ENCODE assay signal across 43 cellular contexts in genomic region chr4:40361338-40361737, GRCh38. TPM values are rescaled to one million over a fixed set of nuclear protein-coding genes. Genes with fewer than 3 reads are reported as not detected.
"Had no signal": no experiment of that assay in that cellular context is flagged by ENCODE, and none has a peak within 500 bp of the region (broad histone marks: within the 10 kb centered on the region; RNA-seq: fewer than 3 reads in every experiment).

No MANE protein-coding gene starts in this region.

- H3K4me3 ChIP-seq: adrenal gland, ascending aorta, body of pancreas, breast epithelium, cardiac muscle cell had no signal

- H3K27ac ChIP-seq: adrenal gland, ascending aorta, body of pancreas, brain microvascular endothelial cell, breast epithelium, cardiac muscle cell had no signal

- H3K4me3 Mint-ChIP-seq: activated naive CD4-positive, alpha-beta T cell treated with anti-CD3 and anti-CD28 coated beads for 36 hours; activated naive CD4-positive, alpha-beta T cell treated with anti-CD3 and anti-CD28 coated beads, Interleukin-2, amount 10 ng/mL, durations not matched to agents 7 days and 5 days; activated naive CD4-positive, alpha-beta T cell treated with anti-CD3 and anti-CD28 coated beads, Interleukin-2, amount 50 U/mL, for 24 hours; activated naive CD8-positive, alpha-beta T cell; activated naive CD8-positive, alpha-beta T cell treated with anti-CD3 and anti-CD28 coated beads for 36 hours; activated naive CD8-positive, alpha-beta T cell treated with anti-CD3 and anti-CD28 coated beads, Interleukin-2, amount 10 ng/mL, durations not matched to agents 7 days and 5 days; activated naive CD8-positive, alpha-beta T cell treated with anti-CD3 and anti-CD28 coated beads, Interleukin-2, amount 50 U/mL, for 24 hours; activated T-cell treated with anti-CD3 and anti-CD28 coated beads, Interleukin-2, amount 50 U/mL, for 24 hours; activated T-cell treated with anti-CD3 and anti-CD28 coated beads, Interleukin-2, amount 50 U/mL, for 4 hours; activated T-cell treated with anti-CD3 and anti-CD28 coated beads, Interleukin-2, amount 50 U/mL, for 72 hours; activated T-helper 1 cell treated with anti-CD3 and anti-CD28 coated beads, Interleukin-12 subunit alpha, Interleukin-12 subunit beta, Interleukin-2, Interleukin-4 antibody, amounts not matched to agents 30 ng/mL and 10 ng/mL and 1 ng/mL, durations not matched to agents 14 hours and 24 hours and 36 hours; activated T-helper 17 cell treated with anti-CD3 and anti-CD28 coated beads, Interleukin-2, amount 50 U/mL, for 72 hours; brain; central memory CD8-positive, alpha-beta T cell had no signal

- H3K27ac Mint-ChIP-seq: activated naive CD4-positive, alpha-beta T cell treated with anti-CD3 and anti-CD28 coated beads for 36 hours; activated naive CD4-positive, alpha-beta T cell treated with anti-CD3 and anti-CD28 coated beads, Interleukin-2, amount 10 ng/mL, durations not matched to agents 7 days and 5 days; activated naive CD4-positive, alpha-beta T cell treated with anti-CD3 and anti-CD28 coated beads, Interleukin-2, amount 50 U/mL, for 24 hours; activated naive CD4-positive, alpha-beta T cell treated with anti-CD3 and anti-CD28 coated beads, Interleukin-2, amount 50 U/mL, for 72 hours; activated naive CD8-positive, alpha-beta T cell; activated naive CD8-positive, alpha-beta T cell treated with anti-CD3 and anti-CD28 coated beads for 36 hours; activated naive CD8-positive, alpha-beta T cell treated with anti-CD3 and anti-CD28 coated beads, Interleukin-2, amount 10 ng/mL, durations not matched to agents 7 days and 5 days; activated naive CD8-positive, alpha-beta T cell treated with anti-CD3 and anti-CD28 coated beads, Interleukin-2, amount 50 U/mL, for 24 hours; activated T-cell treated with anti-CD3 and anti-CD28 coated beads, Interleukin-2, amount 50 U/mL, for 24 hours; activated T-cell treated with anti-CD3 and anti-CD28 coated beads, Interleukin-2, amount 50 U/mL, for 72 hours; activated T-helper 1 cell treated with anti-CD3 and anti-CD28 coated beads, Interleukin-12 subunit alpha, Interleukin-12 subunit beta, Interleukin-2, Interleukin-4 antibody, amounts not matched to agents 30 ng/mL and 10 ng/mL and 1 ng/mL, durations not matched to agents 14 hours and 24 hours and 36 hours; activated T-helper 17 cell treated with anti-CD3 and anti-CD28 coated beads, Interleukin-2, amount 50 U/mL, for 72 hours; activated T-helper 2 cell treated with anti-CD3 and anti-CD28 coated beads, Interferon-gamma antibody, Interleukin-2, Interleukin-4, amounts not matched to agents 10 μg/mL and 5 μg/mL and 100 μg/mL, durations not matched to agents 14 hours and 24 hours and 36 hours; brain had no signal

- H3K4me1 ChIP-seq: adrenal gland, ascending aorta, breast epithelium had no signal

- H3K9me3 ChIP-seq: adrenal gland, breast epithelium had no signal

- DNase-seq: activated effector memory CD4-positive, alpha-beta T cell treated with anti-CD3 and anti-CD28 coated beads, Interleukin-2, amount 50 U/mL, for 16 hours; activated effector memory CD4-positive, alpha-beta T cell treated with Interleukin-2 at 50 U/mL for 16 hours; activated gamma-delta T cell; activated gamma-delta T cell treated with Interleukin-2 at 50 U/mL for 16 hours; activated naive CD4-positive, alpha-beta T cell; activated naive CD4-positive, alpha-beta T cell treated with anti-CD3 and anti-CD28 coated beads for 36 hours; activated naive CD4-positive, alpha-beta T cell treated with anti-CD3 and anti-CD28 coated beads, Interleukin-2, amount 10 ng/mL, durations not matched to agents 7 days and 5 days; activated naive CD4-positive, alpha-beta T cell treated with anti-CD3 and anti-CD28 coated beads, Interleukin-2, amount 50 U/mL, for 16 hours; activated naive CD4-positive, alpha-beta T cell treated with Interleukin-2 at 50 U/mL for 16 hours; activated naive CD8-positive, alpha-beta T cell treated with anti-CD3 and anti-CD28 coated beads for 36 hours; activated naive CD8-positive, alpha-beta T cell treated with anti-CD3 and anti-CD28 coated beads, Interleukin-2, amount 10 ng/mL, durations not matched to agents 7 days and 5 days; activated naive CD8-positive, alpha-beta T cell treated with anti-CD3 and anti-CD28 coated beads, Interleukin-2, amount 50 U/mL, for 24 hours; activated T-cell treated with anti-CD3 and anti-CD28 coated beads, Interleukin-2, amount 50 U/mL, for 1 hour; activated T-cell treated with anti-CD3 and anti-CD28 coated beads, Interleukin-2, amount 50 U/mL, for 24 hours; activated T-cell treated with anti-CD3 and anti-CD28 coated beads, Interleukin-2, amount 50 U/mL, for 4 hours; activated T-cell treated with anti-CD3 and anti-CD28 coated beads, Interleukin-2, amount 50 U/mL, for 48 hours; activated T-cell treated with anti-CD3 and anti-CD28 coated beads, Interleukin-2, amount 50 U/mL, for 72 hours; adrenal gland; amniotic stem cell; amygdala; anterior cingulate cortex; aorta; body of pancreas; brain microvascular endothelial cell; caudate nucleus; central memory CD4-positive, alpha-beta T cell; cerebellar nuclear complex had no signal

- H3K27me3 ChIP-seq: adrenal gland, ascending aorta, body of pancreas, brain microvascular endothelial cell, breast epithelium had no signal

- H3K36me3 ChIP-seq: adrenal gland, ascending aorta, brain microvascular endothelial cell, breast epithelium, cardiac muscle cell had no signal

- ATAC-seq: activated naive CD4-positive, alpha-beta T cell treated with anti-CD3 and anti-CD28 coated beads, Interleukin-2, amount 50 U/mL, for 72 hours; activated naive CD8-positive, alpha-beta T cell treated with anti-CD3 and anti-CD28 coated beads, Interleukin-2, amount 50 U/mL, for 24 hours; activated T-cell treated with anti-CD3 and anti-CD28 coated beads, Interleukin-2, amount 50 U/mL, for 4 hours; activated T-cell treated with anti-CD3 and anti-CD28 coated beads, Interleukin-2, amount 50 U/mL, for 72 hours; activated T-helper 17 cell treated with anti-CD3 and anti-CD28 coated beads, Interleukin-2, amount 50 U/mL, for 72 hours; body of pancreas had no signal

- H3K9me3 Mint-ChIP-seq: activated T-helper 1 cell treated with anti-CD3 and anti-CD28 coated beads, Interleukin-12 subunit alpha, Interleukin-12 subunit beta, Interleukin-2, Interleukin-4 antibody, amounts not matched to agents 30 ng/mL and 10 ng/mL and 1 ng/mL, durations not matched to agents 14 hours and 24 hours and 36 hours; activated T-helper 17 cell treated with anti-CD3 and anti-CD28 coated beads, Interleukin-2, amount 50 U/mL, for 72 hours; central memory CD8-positive, alpha-beta T cell had no signal

- FAIRE-seq: astrocyte, bronchial epithelial cell had no signal

- H3K36me3 Mint-ChIP-seq: activated naive CD4-positive, alpha-beta T cell treated with anti-CD3 and anti-CD28 coated beads, Interleukin-2, amount 10 ng/mL, durations not matched to agents 7 days and 5 days; activated naive CD4-positive, alpha-beta T cell treated with anti-CD3 and anti-CD28 coated beads, Interleukin-2, amount 50 U/mL, for 24 hours; activated naive CD4-positive, alpha-beta T cell treated with anti-CD3 and anti-CD28 coated beads, Interleukin-2, amount 50 U/mL, for 72 hours; activated naive CD8-positive, alpha-beta T cell; activated naive CD8-positive, alpha-beta T cell treated with anti-CD3 and anti-CD28 coated beads for 36 hours; activated naive CD8-positive, alpha-beta T cell treated with anti-CD3 and anti-CD28 coated beads, Interleukin-2, amount 10 ng/mL, durations not matched to agents 7 days and 5 days had no signal

- H3K27me3 Mint-ChIP-seq: activated naive CD4-positive, alpha-beta T cell treated with anti-CD3 and anti-CD28 coated beads, Interleukin-2, amount 50 U/mL, for 24 hours; activated naive CD8-positive, alpha-beta T cell treated with anti-CD3 and anti-CD28 coated beads for 36 hours; activated naive CD8-positive, alpha-beta T cell treated with anti-CD3 and anti-CD28 coated beads, Interleukin-2, amount 50 U/mL, for 24 hours had no signal

- H3K4me1 Mint-ChIP-seq: activated naive CD4-positive, alpha-beta T cell treated with anti-CD3 and anti-CD28 coated beads, Interleukin-2, amount 10 ng/mL, durations not matched to agents 7 days and 5 days; activated naive CD4-positive, alpha-beta T cell treated with anti-CD3 and anti-CD28 coated beads, Interleukin-2, amount 50 U/mL, for 24 hours; activated naive CD8-positive, alpha-beta T cell treated with anti-CD3 and anti-CD28 coated beads for 36 hours; activated naive CD8-positive, alpha-beta T cell treated with anti-CD3 and anti-CD28 coated beads, Interleukin-2, amount 50 U/mL, for 24 hours; activated T-helper 17 cell treated with anti-CD3 and anti-CD28 coated beads, Interleukin-2, amount 50 U/mL, for 72 hours; brain; central memory CD8-positive, alpha-beta T cell had no signal

RNA-seq across cellular contexts. Expression of gene CHRNA9, which starts 26.2 kb away (rescaled TPM):
- total RNA-seq: activated naive CD4-positive, alpha-beta T cell treated with anti-CD3 and anti-CD28 coated beads for 36 hours; activated naive CD4-positive, alpha-beta T cell treated with anti-CD3 and anti-CD28 coated beads, Interleukin-2, amount 50 U/mL, for 72 hours; activated T-cell treated with anti-CD3 and anti-CD28 coated beads, Interleukin-2, amount 50 U/mL, for 4 hours; activated T-cell treated with anti-CD3 and anti-CD28 coated beads, Interleukin-2, amount 50 U/mL, for 72 hours; activated T-helper 1 cell treated with anti-CD3 and anti-CD28 coated beads, Interleukin-12 subunit alpha, Interleukin-12 subunit beta, Interleukin-2, Interleukin-4 antibody, amounts not matched to agents 30 ng/mL and 10 ng/mL and 1 ng/mL, durations not matched to agents 14 hours and 24 hours and 36 hours; activated T-helper 17 cell treated with anti-CD3 and anti-CD28 coated beads, Interleukin-2, amount 50 U/mL, for 72 hours; activated T-helper 2 cell treated with anti-CD3 and anti-CD28 coated beads, Interferon-gamma antibody, Interleukin-2, Interleukin-4, amounts not matched to agents 10 μg/mL and 5 μg/mL and 100 μg/mL, durations not matched to agents 14 hours and 24 hours and 36 hours; adrenal gland; aorta; ascending aorta; body of pancreas; breast epithelium; cardiac muscle cell; cardiac septum; cerebellum had no signal
- polyA plus RNA-seq: adipose tissue, adrenal gland, aorta, cardiac muscle cell had no signal
